2 cellular contexts compared by ENCODE assay signal in genomic region chr17:81651692-81652091, GRCh38.
A peak's percentile ranks its signal among the peaks of the same experiment; 100 is the strongest.
TF ChIP-seq lines count a peak whose summit lies in the region.

No MANE protein-coding gene starts in this region.

TF ChIP-seq in Ishikawa, 13 proteins besides CTCF, POLR2A, EP300 and RAD21:
- TF ChIP-seq CEBPB (IDR thresholded peaks at IDR 0.05): no peak
- TF ChIP-seq NFIC (IDR thresholded peaks at IDR 0.05): peak; percentile 74
TF ChIP-seq in Ishikawa: peak in this region for 1.

TF ChIP-seq in K562, 482 proteins besides CTCF, POLR2A, EP300 and RAD21:
- TF ChIP-seq NCOA4 (IDR thresholded peaks at IDR 0.05; ENCODE audit: partially characterized antibody) (no peak), KDM5B (IDR thresholded peaks at IDR 0.05; ENCODE audit: insufficient replicate concordance, low read depth, low read length) (peak; percentile 33), NFIC (IDR thresholded peaks at IDR 0.05) (peak; percentile 77)
